Comparison of ENCODE assay signal across 9 cellular contexts in genomic region chr11:87290304-87290922, GRCh38.
DNase-seq lines count a peak whose midpoint lies in the region; ATAC-seq and TF ChIP-seq lines count a peak whose summit lies in the region.
"Had no signal": no experiment of that assay in that cellular context is flagged by ENCODE, and none has a peak within 500 bp of the region (broad histone marks: within the 10 kb centered on the region; RNA-seq: fewer than 3 reads in every experiment).

No MANE protein-coding gene starts in this region.

- TF ChIP-seq EP300 in suprapubic skin (IDR thresholded peaks at IDR 0.05): no peak

- H3K4me1 ChIP-seq in hepatocyte (ENCODE audit: insufficient read depth) (no peaks in the 10 kb centered on the region), suprapubic skin (no peaks in the 10 kb centered on the region)

- ATAC-seq in GM18511 (IDR thresholded peaks at IDR 0.05; ENCODE audit: unreplicated experiment) (peak; percentile 65), WTC11 (no peak)

- DNase-seq in AG08396 (ENCODE audit: low spot score) (peak; percentile 52), NCI-H146 treated with DMSO at 0.1 percent for 48 hours (lab: John Stamatoyannopoulos, UW; ENCODE audit: unreplicated experiment) (peak; percentile 15), WTC11 (ENCODE audit: low spot score) (no peak), hepatocyte (ENCODE audit: low spot score) (peak; percentile 77), suprapubic skin (ENCODE audit: low spot score in 2 of 2) (no peak), ecto neural progenitor cell (ENCODE audit: low spot score) (no peak)
- no peak for DNase-seq in activated CD4-positive, alpha-beta T cell treated with anti-CD3 and anti-CD28 coated beads for 4 hours

- H3K4me2 ChIP-seq in hepatocyte: no peak overlapping the region

- H3K27ac ChIP-seq in hepatocyte (no peak overlapping the region), suprapubic skin (no peak overlapping the region)

- no peak overlapping the region for H3K4me3 ChIP-seq in hepatocyte
- no peak overlapping the region for H3K4me3 ChIP-seq in suprapubic skin
- H3K4me3 ChIP-seq: HAP-1 had no signal

- CTCF ChIA-PET in WTC11 (lab: Charles Lee): interaction anchor here (1.9 kb wide), 1 partner anchor 352 kb away, joined by 10 read pairs; no protein-coding TSS in a partner anchor

- no peaks in the 10 kb centered on the region for H3K79me2 ChIP-seq in hepatocyte

- H4K20me1 ChIP-seq in hepatocyte (ENCODE audit: insufficient read depth, poor library complexity, severe bottlenecking): no peaks in the 10 kb centered on the region

- TF ChIP-seq CTCF in WTC11 (IDR thresholded peaks at IDR 0.05) (peak; percentile 45; the same call in 1 of the 2 replicates), hepatocyte (IDR thresholded peaks at IDR 0.05; ENCODE audit: poor library complexity) (peak; percentile 81), suprapubic skin (IDR thresholded peaks at IDR 0.05) (peak; percentile 28 to 38)

- H3K36me3 ChIP-seq in hepatocyte (replicated peaks; ENCODE audit: insufficient read depth, low read depth) (no peaks in the 10 kb centered on the region), suprapubic skin (no peaks in the 10 kb centered on the region)
- H3K36me3 ChIP-seq: HAP-1 had no signal

- no peak overlapping the region for H2AFZ ChIP-seq in hepatocyte

- no peaks in the 10 kb centered on the region for H3K9me2 ChIP-seq in hepatocyte (replicated peaks; ENCODE audit: insufficient read depth)

- H3K9me3 Mint-ChIP-seq in WTC11: peaks cover 12% of the 10 kb centered on the region

- TF ChIP-seq POLR2A in suprapubic skin (IDR thresholded peaks at IDR 0.05): no peak

- H3K9me3 ChIP-seq in hepatocyte (ENCODE audit: low read depth): no peaks in the 10 kb centered on the region
- H3K9me3 ChIP-seq in suprapubic skin: no peaks in the 10 kb centered on the region
- H3K9me3 ChIP-seq: HAP-1 had no signal

- 18% methylated on average over 3 of the region's 3 CpGs for WGBS in hepatocyte (ENCODE audit: low lambda C conversion rate, missing lambda C conversion rate)
- WGBS in suprapubic skin: 10% methylated on average over 3 of the region's 3 CpGs

- peaks cover 7% of the 10 kb centered on the region for H3K36me3 Mint-ChIP-seq in WTC11

- peaks cover 45% of the 10 kb centered on the region for H3K4me1 Mint-ChIP-seq in WTC11

- POLR2A ChIA-PET in WTC11 (lab: Charles Lee): no interaction called here

- no peak overlapping the region for H3K4me3 Mint-ChIP-seq in WTC11

- H3K27ac Mint-ChIP-seq in WTC11: no peak overlapping the region

- no peaks in the 10 kb centered on the region for H3K27me3 Mint-ChIP-seq in WTC11 (ENCODE audit: low read depth)

- H3K27me3 ChIP-seq in hepatocyte (no peaks in the 10 kb centered on the region), suprapubic skin (no peaks in the 10 kb centered on the region)

TF ChIP-seq in WTC11, 78 proteins besides CTCF, POLR2A, EP300 and RAD21:
- TF ChIP-seq MXD4 (CRISPR knock-in tag; IDR thresholded peaks at IDR 0.05; ENCODE audit: borderline replicate concordance): no peak
- no peak for TF ChIP-seq CREM (CRISPR knock-in tag; IDR thresholded peaks at IDR 0.05)
- TF ChIP-seq CBFB (CRISPR knock-in tag; IDR thresholded peaks at IDR 0.05; ENCODE audit: low read depth): no peak
- TF ChIP-seq ZNF416 (CRISPR knock-in tag; IDR thresholded peaks at IDR 0.05): no peak
- no peak for TF ChIP-seq ZNF512 (CRISPR knock-in tag; IDR thresholded peaks at IDR 0.05; ENCODE audit: borderline replicate concordance)
- TF ChIP-seq ZNF532 (CRISPR knock-in tag; IDR thresholded peaks at IDR 0.05; ENCODE audit: borderline replicate concordance): no peak
- no peak for TF ChIP-seq TCF7 (CRISPR knock-in tag; IDR thresholded peaks at IDR 0.05; ENCODE audit: low read depth)

Comparison
In these comparisons a context has a peak if more than half of its experiments do, and no peak if none do; other contexts are left out.
1. DNase-seq: peak in AG08396 (single experiment), NCI-H146 treated with DMSO at 0.1 percent for 48 hours (single experiment) and hepatocyte (single experiment); none in WTC11 (single experiment), suprapubic skin (0 of 2), ecto neural progenitor cell (single experiment) and activated CD4-positive, alpha-beta T cell treated with anti-CD3 and anti-CD28 coated beads for 4 hours (0 of 2).
2. Peak in every context shown above with its lines, with median percentiles within 50 percentile points of each other: CTCF ChIP-seq.